Comparison of ENCODE assay signal across 1 cellular context in genomic region chr1:84782311-84782771, GRCh38.
TF ChIP-seq lines count a peak whose summit lies in the region.

No MANE protein-coding gene starts in this region.

TF ChIP-seq in HEK293, 187 proteins besides CTCF, POLR2A, EP300 and RAD21 (continued from another document and continues in another):
- TF ChIP-seq PRDM10 (tag by site-specific recombination; IDR thresholded peaks at IDR 0.05) (peak; percentile 78), ZNF585B (tag by site-specific recombination; IDR thresholded peaks at IDR 0.05) (no peak), ZNF18 (tag by site-specific recombination; IDR thresholded peaks at IDR 0.05) (no peak), ZNF624 (tag by site-specific recombination; IDR thresholded peaks at IDR 0.05) (no peak), ZNF704 (tag by site-specific recombination; IDR thresholded peaks at IDR 0.05) (no peak), TSHZ1 (tag by site-specific recombination; IDR thresholded peaks at IDR 0.05; ENCODE audit: borderline replicate concordance) (no peak), ZNF341 (tag by site-specific recombination; IDR thresholded peaks at IDR 0.05; ENCODE audit: low read depth) (peak; percentile 83), ZNF184 (tag by site-specific recombination; IDR thresholded peaks at IDR 0.05) (peak; percentile 81), ZBTB49 (tag by site-specific recombination; IDR thresholded peaks at IDR 0.05; ENCODE audit: low read depth) (no peak), OSR2 (tag by site-specific recombination; IDR thresholded peaks at IDR 0.05) (peak; percentile 53; the same call in 1 of the 2 replicates), ZSCAN30 (tag by site-specific recombination; IDR thresholded peaks at IDR 0.05) (peak; percentile 78; the same call in 1 of the 2 replicates), PRDM4 (tag by site-specific recombination; IDR thresholded peaks at IDR 0.05) (0 out of 2 replicates have a peak, but pooled peaks have one; percentile 23), ZSCAN4 (tag by site-specific recombination; IDR thresholded peaks at IDR 0.05) (no peak), ZNF560 (tag by site-specific recombination; IDR thresholded peaks at IDR 0.05; ENCODE audit: borderline replicate concordance) (no peak), ZNF155 (tag by site-specific recombination; IDR thresholded peaks at IDR 0.05) (no peak), ZNF514 (tag by site-specific recombination; IDR thresholded peaks at IDR 0.05) (no peak), ZNF404 (tag by site-specific recombination; IDR thresholded peaks at IDR 0.05) (no peak), ZBTB6 (tag by site-specific recombination; IDR thresholded peaks at IDR 0.05) (no peak), SETDB1 (IDR thresholded peaks at IDR 0.05; ENCODE audit: insufficient read length, low read length) (no peak), MZF1 (tag by site-specific recombination; IDR thresholded peaks at IDR 0.05; ENCODE audit: borderline replicate concordance) (peak; percentile 40; the same call in 1 of the 2 replicates), ZNF530 (tag by site-specific recombination; IDR thresholded peaks at IDR 0.05; ENCODE audit: low read depth) (no peak), ZNF398 (tag by site-specific recombination; IDR thresholded peaks at IDR 0.05) (no peak), ZNF426 (tag by site-specific recombination; IDR thresholded peaks at IDR 0.05) (no peak), EGR2 (tag by site-specific recombination; IDR thresholded peaks at IDR 0.05; ENCODE audit: low read depth) (no peak), ZNF623 (tag by site-specific recombination; IDR thresholded peaks at IDR 0.05) (no peak), REPIN1 (tag by site-specific recombination; IDR thresholded peaks at IDR 0.05; ENCODE audit: low read depth) (no peak), ZNF521 (tag by site-specific recombination; IDR thresholded peaks at IDR 0.05) (no peak), SCRT2 (tag by site-specific recombination; IDR thresholded peaks at IDR 0.05) (peak; percentile 74; the same call in 1 of the 2 replicates), ZNF449 (tag by site-specific recombination; IDR thresholded peaks at IDR 0.05) (no peak; the same call in 1 of the 2 replicates), ELK4 (IDR thresholded peaks at IDR 0.05; ENCODE audit: borderline replicate concordance, low read depth, low read length) (no peak), ZNF2 (tag by site-specific recombination; IDR thresholded peaks at IDR 0.05) (peak; percentile 74), ZNF114 (tag by site-specific recombination; IDR thresholded peaks at IDR 0.05) (no peak)
